2 cellular contexts compared by ENCODE assay signal in the genomic region with DNA sequence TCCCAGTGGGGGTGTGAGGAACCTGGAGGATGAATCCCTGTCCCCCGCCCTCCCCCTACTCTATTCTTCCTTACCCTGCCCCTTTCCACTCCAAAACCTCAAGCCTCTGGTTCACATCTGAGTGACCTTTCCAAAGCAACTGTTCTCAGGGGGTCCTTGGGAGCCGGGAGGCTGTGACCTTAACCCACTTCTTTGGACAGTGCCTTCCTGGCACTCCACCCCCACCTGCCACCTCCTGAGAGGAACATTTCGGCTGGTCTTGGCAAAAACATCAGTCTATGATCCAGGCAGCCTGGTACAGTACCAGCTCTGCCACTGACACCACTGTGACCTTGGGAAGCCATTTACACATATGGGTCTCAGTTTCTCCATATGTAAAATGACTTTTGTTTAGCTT.
TF ChIP-seq lines count a peak whose summit lies in the region.

No MANE protein-coding gene starts in this region.

TF ChIP-seq in GM23338, 12 proteins besides CTCF, POLR2A, EP300 and RAD21 (continues in another document):
- no peak for TF ChIP-seq POLR2AphosphoS5 (IDR thresholded peaks at IDR 0.05; ENCODE audit: low read depth)
- no peak for TF ChIP-seq NANOG (IDR thresholded peaks at IDR 0.05; ENCODE audit: borderline replicate concordance)
- no peak for TF ChIP-seq EZH2phosphoT487 (IDR thresholded peaks at IDR 0.05; ENCODE audit: unreplicated experiment)
- no peak for TF ChIP-seq EZH2 (IDR thresholded peaks at IDR 0.05; ENCODE audit: low read depth, unreplicated experiment)
- no peak for TF ChIP-seq ZNF331 (CRISPR knock-in tag; IDR thresholded peaks at IDR 0.05; ENCODE audit: low read depth)
- TF ChIP-seq CREB1 (CRISPR knock-in tag; IDR thresholded peaks at IDR 0.05; ENCODE audit: low read depth), result no peak
- no peak for TF ChIP-seq ETS1 (IDR thresholded peaks at IDR 0.05)
- no peak for TF ChIP-seq ZNF114 (CRISPR knock-in tag; IDR thresholded peaks at IDR 0.05)
- TF ChIP-seq, protein P1, sequence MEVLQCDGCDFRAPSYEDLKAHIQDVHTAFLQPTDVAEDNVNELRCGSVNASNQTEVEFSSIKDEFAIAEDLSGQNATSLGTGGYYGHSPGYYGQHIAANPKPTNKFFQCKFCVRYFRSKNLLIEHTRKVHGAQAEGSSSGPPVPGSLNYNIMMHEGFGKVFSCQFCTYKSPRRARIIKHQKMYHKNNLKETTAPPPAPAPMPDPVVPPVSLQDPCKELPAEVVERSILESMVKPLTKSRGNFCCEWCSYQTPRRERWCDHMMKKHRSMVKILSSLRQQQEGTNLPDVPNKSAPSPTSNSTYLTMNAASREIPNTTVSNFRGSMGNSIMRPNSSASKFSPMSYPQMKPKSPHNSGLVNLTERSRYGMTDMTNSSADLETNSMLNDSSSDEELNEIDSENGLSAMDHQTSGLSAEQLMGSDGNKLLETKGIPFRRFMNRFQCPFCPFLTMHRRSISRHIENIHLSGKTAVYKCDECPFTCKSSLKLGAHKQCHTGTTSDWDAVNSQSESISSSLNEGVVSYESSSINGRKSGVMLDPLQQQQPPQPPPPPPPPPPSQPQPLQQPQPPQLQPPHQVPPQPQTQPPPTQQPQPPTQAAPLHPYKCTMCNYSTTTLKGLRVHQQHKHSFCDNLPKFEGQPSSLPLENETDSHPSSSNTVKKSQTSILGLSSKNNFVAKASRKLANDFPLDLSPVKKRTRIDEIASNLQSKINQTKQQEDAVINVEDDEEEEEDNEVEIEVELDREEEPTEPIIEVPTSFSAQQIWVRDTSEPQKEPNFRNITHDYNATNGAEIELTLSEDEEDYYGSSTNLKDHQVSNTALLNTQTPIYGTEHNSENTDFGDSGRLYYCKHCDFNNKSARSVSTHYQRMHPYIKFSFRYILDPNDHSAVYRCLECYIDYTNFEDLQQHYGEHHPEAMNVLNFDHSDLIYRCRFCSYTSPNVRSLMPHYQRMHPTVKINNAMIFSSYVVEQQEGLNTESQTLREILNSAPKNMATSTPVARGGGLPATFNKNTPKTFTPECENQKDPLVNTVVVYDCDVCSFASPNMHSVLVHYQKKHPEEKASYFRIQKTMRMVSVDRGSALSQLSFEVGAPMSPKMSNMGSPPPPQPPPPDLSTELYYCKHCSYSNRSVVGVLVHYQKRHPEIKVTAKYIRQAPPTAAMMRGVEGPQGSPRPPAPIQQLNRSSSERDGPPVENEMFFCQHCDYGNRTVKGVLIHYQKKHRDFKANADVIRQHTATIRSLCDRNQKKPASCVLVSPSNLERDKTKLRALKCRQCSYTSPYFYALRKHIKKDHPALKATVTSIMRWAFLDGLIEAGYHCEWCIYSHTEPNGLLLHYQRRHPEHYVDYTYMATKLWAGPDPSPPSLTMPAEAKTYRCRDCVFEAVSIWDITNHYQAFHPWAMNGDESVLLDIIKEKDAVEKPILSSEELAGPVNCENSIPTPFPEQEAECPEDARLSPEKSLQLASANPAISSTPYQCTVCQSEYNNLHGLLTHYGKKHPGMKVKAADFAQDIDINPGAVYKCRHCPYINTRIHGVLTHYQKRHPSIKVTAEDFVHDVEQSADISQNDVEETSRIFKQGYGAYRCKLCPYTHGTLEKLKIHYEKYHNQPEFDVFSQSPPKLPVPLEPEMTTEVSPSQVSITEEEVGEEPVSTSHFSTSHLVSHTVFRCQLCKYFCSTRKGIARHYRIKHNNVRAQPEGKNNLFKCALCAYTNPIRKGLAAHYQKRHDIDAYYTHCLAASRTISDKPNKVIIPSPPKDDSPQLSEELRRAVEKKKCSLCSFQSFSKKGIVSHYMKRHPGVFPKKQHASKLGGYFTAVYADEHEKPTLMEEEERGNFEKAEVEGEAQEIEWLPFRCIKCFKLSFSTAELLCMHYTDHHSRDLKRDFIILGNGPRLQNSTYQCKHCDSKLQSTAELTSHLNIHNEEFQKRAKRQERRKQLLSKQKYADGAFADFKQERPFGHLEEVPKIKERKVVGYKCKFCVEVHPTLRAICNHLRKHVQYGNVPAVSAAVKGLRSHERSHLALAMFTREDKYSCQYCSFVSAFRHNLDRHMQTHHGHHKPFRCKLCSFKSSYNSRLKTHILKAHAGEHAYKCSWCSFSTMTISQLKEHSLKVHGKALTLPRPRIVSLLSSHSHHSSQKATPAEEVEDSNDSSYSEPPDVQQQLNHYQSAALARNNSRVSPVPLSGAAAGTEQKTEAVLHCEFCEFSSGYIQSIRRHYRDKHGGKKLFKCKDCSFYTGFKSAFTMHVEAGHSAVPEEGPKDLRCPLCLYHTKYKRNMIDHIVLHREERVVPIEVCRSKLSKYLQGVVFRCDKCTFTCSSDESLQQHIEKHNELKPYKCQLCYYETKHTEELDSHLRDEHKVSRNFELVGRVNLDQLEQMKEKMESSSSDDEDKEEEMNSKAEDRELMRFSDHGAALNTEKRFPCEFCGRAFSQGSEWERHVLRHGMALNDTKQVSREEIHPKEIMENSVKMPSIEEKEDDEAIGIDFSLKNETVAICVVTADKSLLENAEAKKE (CRISPR knock-in tag; IDR thresholded peaks at IDR 0.05), result no peak
- TF ChIP-seq, protein P2, sequence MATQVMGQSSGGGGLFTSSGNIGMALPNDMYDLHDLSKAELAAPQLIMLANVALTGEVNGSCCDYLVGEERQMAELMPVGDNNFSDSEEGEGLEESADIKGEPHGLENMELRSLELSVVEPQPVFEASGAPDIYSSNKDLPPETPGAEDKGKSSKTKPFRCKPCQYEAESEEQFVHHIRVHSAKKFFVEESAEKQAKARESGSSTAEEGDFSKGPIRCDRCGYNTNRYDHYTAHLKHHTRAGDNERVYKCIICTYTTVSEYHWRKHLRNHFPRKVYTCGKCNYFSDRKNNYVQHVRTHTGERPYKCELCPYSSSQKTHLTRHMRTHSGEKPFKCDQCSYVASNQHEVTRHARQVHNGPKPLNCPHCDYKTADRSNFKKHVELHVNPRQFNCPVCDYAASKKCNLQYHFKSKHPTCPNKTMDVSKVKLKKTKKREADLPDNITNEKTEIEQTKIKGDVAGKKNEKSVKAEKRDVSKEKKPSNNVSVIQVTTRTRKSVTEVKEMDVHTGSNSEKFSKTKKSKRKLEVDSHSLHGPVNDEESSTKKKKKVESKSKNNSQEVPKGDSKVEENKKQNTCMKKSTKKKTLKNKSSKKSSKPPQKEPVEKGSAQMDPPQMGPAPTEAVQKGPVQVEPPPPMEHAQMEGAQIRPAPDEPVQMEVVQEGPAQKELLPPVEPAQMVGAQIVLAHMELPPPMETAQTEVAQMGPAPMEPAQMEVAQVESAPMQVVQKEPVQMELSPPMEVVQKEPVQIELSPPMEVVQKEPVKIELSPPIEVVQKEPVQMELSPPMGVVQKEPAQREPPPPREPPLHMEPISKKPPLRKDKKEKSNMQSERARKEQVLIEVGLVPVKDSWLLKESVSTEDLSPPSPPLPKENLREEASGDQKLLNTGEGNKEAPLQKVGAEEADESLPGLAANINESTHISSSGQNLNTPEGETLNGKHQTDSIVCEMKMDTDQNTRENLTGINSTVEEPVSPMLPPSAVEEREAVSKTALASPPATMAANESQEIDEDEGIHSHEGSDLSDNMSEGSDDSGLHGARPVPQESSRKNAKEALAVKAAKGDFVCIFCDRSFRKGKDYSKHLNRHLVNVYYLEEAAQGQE (IDR thresholded peaks at IDR 0.05; ENCODE audit: unreplicated experiment), result no peak

TF ChIP-seq in H1, 55 proteins besides CTCF, POLR2A, EP300 and RAD21:
- no peak for TF ChIP-seq CTBP2 (IDR thresholded peaks at IDR 0.05; ENCODE audit: borderline replicate concordance, insufficient read depth, insufficient read length, low read length)
- no peak for TF ChIP-seq BACH1 (IDR thresholded peaks at IDR 0.05; ENCODE audit: low read length)
- TF ChIP-seq E2F6 (IDR thresholded peaks at IDR 0.05), result no peak
- no peak for TF ChIP-seq KDM5A (IDR thresholded peaks at IDR 0.05; ENCODE audit: low read length)
- no peak for TF ChIP-seq NANOG (IDR thresholded peaks at IDR 0.05; ENCODE audit: insufficient read depth, low read depth, low read length, poor library complexity, severe bottlenecking)
- no peak for TF ChIP-seq CBX5 (IDR thresholded peaks at IDR 0.05; ENCODE audit: low read depth, low read length)
- no peak for TF ChIP-seq TCF12 (IDR thresholded peaks at IDR 0.05; ENCODE audit: low read depth, low read length)
- no peak for TF ChIP-seq TBP (IDR thresholded peaks at IDR 0.05; ENCODE audit: low read depth, low read length)
- no peak for TF ChIP-seq SIX5 (IDR thresholded peaks at IDR 0.05; ENCODE audit: low read depth, low read length)
- TF ChIP-seq FOSL1 (IDR thresholded peaks at IDR 0.05; ENCODE audit: insufficient read depth, low read depth, low read length), result no peak
- TF ChIP-seq JUND (IDR thresholded peaks at IDR 0.05; ENCODE audit: low read length), result no peak
- no peak for TF ChIP-seq SRF (IDR thresholded peaks at IDR 0.05; ENCODE audit: low read depth, low read length)
- no peak for TF ChIP-seq USF2 (IDR thresholded peaks at IDR 0.05; ENCODE audit: low read length)
- no peak for TF ChIP-seq KDM4A (IDR thresholded peaks at IDR 0.05; ENCODE audit: low read depth, low read length, severe bottlenecking)
- TF ChIP-seq JUN (IDR thresholded peaks at IDR 0.05; ENCODE audit: low read depth, low read length), result no peak
TF ChIP-seq in H1: peak in this region for 0.
